Comparison of ENCODE assay signal across 12 cellular contexts in genomic region chrX:11663875-11664210, GRCh38. TPM values are rescaled to one million over a fixed set of nuclear protein-coding genes. Genes with fewer than 3 reads are reported as not detected.
DNase-seq lines count a peak whose midpoint lies in the region; ATAC-seq and TF ChIP-seq lines count a peak whose summit lies in the region.
"Had no signal": no experiment of that assay in that cellular context is flagged by ENCODE, and none has a peak within 500 bp of the region (broad histone marks: within the 10 kb centered on the region; RNA-seq: fewer than 3 reads in every experiment).

No MANE protein-coding gene starts in this region.

- H2BK12ac ChIP-seq in H9 (ENCODE audit: insufficient read length, low read depth, low read length) = no peak overlapping the region

- H3K9me3 Mint-ChIP-seq in H9 (peaks cover 69 to 76% of the 10 kb centered on the region in 2 experiments), brain (peaks cover 0 to 18% (median 0%) of the 10 kb centered on the region in 5 experiments)

- H2AK5ac ChIP-seq in H9 (ENCODE audit: insufficient read length, low read length) = no peak overlapping the region

- no peak overlapping the region for H2BK20ac ChIP-seq in H9 (ENCODE audit: low read depth, low read length, poor library complexity, severe bottlenecking)

- H3K23ac ChIP-seq in H9 (ENCODE audit: insufficient read length, low read depth, low read length) = no peak overlapping the region

- no peak overlapping the region for H3K18ac ChIP-seq in H9 (ENCODE audit: insufficient read length, low read depth, low read length)

- H2AFZ ChIP-seq in H9 (ENCODE audit: low read length) = no peak overlapping the region

- H3K27ac ChIP-seq in H9 (ENCODE audit: insufficient read length, low read depth, low read length) (no peak overlapping the region), stomach (peak overlapping the region in 3 of 5 donors; percentile 62 to 79 (median 65))
- H3K27ac ChIP-seq: body of pancreas had no signal

- H3K23me2 ChIP-seq in H9 (ENCODE audit: insufficient read length, low read depth, low read length, poor library complexity, severe bottlenecking) = peaks cover 19% of the 10 kb centered on the region

- TF ChIP-seq EP300 in stomach (IDR thresholded peaks at IDR 0.05) = no peak

- H3K27me3 ChIP-seq in H9 (ENCODE audit: insufficient read depth, low read length) (peaks cover 45% of the 10 kb centered on the region), kidney epithelial cell (ENCODE audit: control insufficient read depth, insufficient read depth, low read length) (no peaks in the 10 kb centered on the region), stomach (peaks cover 0 to 39% (median 28%) of the 10 kb centered on the region in 3 donors)
- H3K27me3 ChIP-seq: body of pancreas had no signal

- no peak overlapping the region for H4K91ac ChIP-seq in H9 (ENCODE audit: insufficient read length, low read depth, low read length)

- H3K4me3 ChIP-seq in kidney epithelial cell (ENCODE audit: low read depth, low read length) (peak overlapping the region; percentile 54), stomach (peak overlapping the region; percentile 46 to 54 (median 50))
- H3K4me3 ChIP-seq: body of pancreas had no signal

- TF ChIP-seq POLR2A in stomach (IDR thresholded peaks at IDR 0.05) = no peak

- H3K9ac ChIP-seq in H9 (ENCODE audit: extremely low read depth, insufficient read length, low read length) = no peak overlapping the region

- H3K79me2 ChIP-seq in H9 (ENCODE audit: insufficient read depth, low read length) = no peaks in the 10 kb centered on the region

- no peaks in the 10 kb centered on the region for H3K9me3 ChIP-seq in H9 (ENCODE audit: control insufficient read depth, low read depth, low read length)
- peaks cover 0 to 17% (median 7%) of the 10 kb centered on the region in 4 donors for H3K9me3 ChIP-seq in stomach
- H3K9me3 ChIP-seq: body of pancreas had no signal

- no peak overlapping the region for H3K4ac ChIP-seq in H9 (ENCODE audit: low read depth, low read length)

- TF ChIP-seq CTCF in H9 (conservative IDR thresholded peaks at IDR 0.05) (no peak; the same call in 2 of the 3 replicates), brain (conservative IDR thresholded peaks at IDR 0.05) (no peak), kidney epithelial cell (IDR thresholded peaks at IDR 0.05; ENCODE audit: insufficient read depth, low read length, poor library complexity, severe bottlenecking) (peak; percentile 3), stomach (IDR thresholded peaks at IDR 0.05) (no peak)

- no peak for ATAC-seq in sciatic nerve
- ATAC-seq: body of pancreas had no signal

- no peak overlapping the region for H3K14ac ChIP-seq in H9 (ENCODE audit: insufficient read depth, low read length)

- H3K4me3 Mint-ChIP-seq in H9 (peak overlapping the region; percentile 61 to 77; a peak in 4 of 5 replicates), brain (peak overlapping the region in 4 of 5 experiments; percentile 60 to 87 (median 82))

- no peaks in the 10 kb centered on the region for H3K36me3 ChIP-seq in kidney epithelial cell (ENCODE audit: control insufficient read depth, insufficient read depth, low read length)
- no peaks in the 10 kb centered on the region for H3K36me3 ChIP-seq in stomach

- peak overlapping the region; percentile 75 for H3K4me2 ChIP-seq in H9 (ENCODE audit: insufficient read depth, insufficient read length, low read length)

- H3K56ac ChIP-seq in H9 (ENCODE audit: insufficient read length, low read depth, low read length) = no peak overlapping the region

- no peaks in the 10 kb centered on the region for H3K79me1 ChIP-seq in H9 (ENCODE audit: insufficient read depth, low read depth, low read length, poor library complexity, severe bottlenecking)

- WGBS in H9 (ENCODE audit: extremely low coverage, insufficient read length, low lambda C conversion rate) = no CpG with 5 or more reads among the region's 6 CpGs
- 35 to 47% (median 40%) methylated on average over 1 to 6 of the region's 6 CpGs for WGBS in stomach, 5 donors

- H3K27me3 Mint-ChIP-seq in H9 (ENCODE audit: low read depth) (peaks cover 98% of the 10 kb centered on the region), brain (peaks cover 63% of the 10 kb centered on the region)

- H3K27ac Mint-ChIP-seq in H9 (no peak overlapping the region), brain (no peak overlapping the region)

- H4K8ac ChIP-seq in H9 (replicated peaks; ENCODE audit: insufficient read length, low read depth, low read length) = no peak overlapping the region

- H3T11ph ChIP-seq in H9 (ENCODE audit: low read length) = no peak overlapping the region

- no peaks in the 10 kb centered on the region for H4K20me1 ChIP-seq in H9 (ENCODE audit: control insufficient read depth, insufficient read depth, insufficient read length)

- no peak overlapping the region for H2BK120ac ChIP-seq in H9 (ENCODE audit: low read depth, low read length, poor library complexity, severe bottlenecking)

- peaks cover 3 to 11% of the 10 kb centered on the region in 2 experiments; a peak in 2 of 4 replicates for H3K4me1 Mint-ChIP-seq in H9
- H3K4me1 Mint-ChIP-seq in brain = peaks cover 4% of the 10 kb centered on the region

- H3K36me3 Mint-ChIP-seq in H9 (ENCODE audit: insufficient read depth in 1 of 3, low read depth in 3 of 3) (no peaks in the 10 kb centered on the region), brain (no peaks in the 10 kb centered on the region)

- intact Hi-C loops in stomach (cut with DNase I; ENCODE audit: low total_unique reads) = no loop called here
- intact Hi-C loops in sciatic nerve (cut with DNase I) = no loop called here

- H4K5ac ChIP-seq in H9 (ENCODE audit: insufficient read length, low read depth, low read length) = no peak overlapping the region

- no peak overlapping the region for H2BK5ac ChIP-seq in H9 (ENCODE audit: insufficient read length, low read length)

- H3K4me1 ChIP-seq in H9 (ENCODE audit: insufficient read depth, low read length) (no peaks in the 10 kb centered on the region), stomach (peaks cover 0 to 16% (median 12%) of the 10 kb centered on the region in 4 donors)

- no peak overlapping the region for H2BK15ac ChIP-seq in H9 (ENCODE audit: low read depth, low read length)

- DNase-seq in H9 (no peak), kidney epithelial cell (ENCODE audit: low read depth) (no peak), stomach (no peak), sciatic nerve (ENCODE audit: low spot score) (no peak), HuH-7 (ENCODE audit: low spot score) (no peak), NCI-H82 (lab: John Stamatoyannopoulos, UW) (no peak)
- DNase-seq: activated CD4-positive, alpha-beta T cell treated with anti-CD3 and anti-CD28 coated beads, Interleukin-2, amount 50 U/mL, for 4 hours; NCI-H2171; SHP77 had no signal

RNA-seq across cellular contexts. Expression of gene ARHGAP6, which starts 1.9 kb away (rescaled TPM):
- total RNA-seq in H9 (2021) = 0.07 and 0.15 TPM in 2 replicates
- polyA plus RNA-seq in brain (ENCODE audit: insufficient read depth, low read depth, low replicate concordance) = 0.44 TPM
- 1.4 and 1.7 TPM in 2 replicates for total RNA-seq in kidney epithelial cell
- total RNA-seq in stomach = 10 to 100 TPM in 3 of 5 donors, 1 to 10 TPM in 2; 8.5 to 26.4 (median 19.1) TPM
- polyA plus RNA-seq in stomach = 1 to 10 TPM; 2.2 to 6.9 (median 3.9) TPM
- total RNA-seq in sciatic nerve = 13.8 TPM
- total RNA-seq: Daoy had no signal
